In genomic region chr10:60883187-60883586, GRCh38 we compare ENCODE assay signal across 9 cellular contexts.
A peak's percentile ranks its signal among the peaks of the same experiment; 100 is the strongest.
DNase-seq lines count a peak whose midpoint lies in the region; ATAC-seq, FAIRE-seq and TF ChIP-seq lines count a peak whose summit lies in the region.
"Had no signal": no experiment of that assay in that cellular context is flagged by ENCODE, and none has a peak within 500 bp of the region (broad histone marks: within the 10 kb centered on the region; RNA-seq: fewer than 3 reads in every experiment).

No MANE protein-coding gene starts in this region.

- TF ChIP-seq CTCF in WTC11 (IDR thresholded peaks at IDR 0.05) (0 out of 2 replicates have a peak, but pooled peaks have one; percentile 23), kidney epithelial cell (IDR thresholded peaks at IDR 0.05; ENCODE audit: insufficient read depth, low read length, poor library complexity, severe bottlenecking) (peak; percentile 22)

- ATAC-seq in HG03159 (IDR thresholded peaks at IDR 0.05; ENCODE audit: unreplicated experiment) (peak; percentile 73), WTC11 (peak; percentile 86)

- H3K27me3 Mint-ChIP-seq in WTC11 (ENCODE audit: low read depth): no peaks in the 10 kb centered on the region

- H3K27ac Mint-ChIP-seq in WTC11: no peak overlapping the region; the same call in 1 of the 2 replicates
- H3K27ac Mint-ChIP-seq: CD4-positive, CD25-positive, alpha-beta regulatory T cell had no signal

- CTCF ChIA-PET in WTC11 (lab: Charles Lee): interaction anchor here (0.9 to 1.5 kb wide), 6 partner anchors 11 to 307 kb away, joined by 3 to 7 read pairs (median 4); no protein-coding TSS in a partner anchor

- H3K4me3 ChIP-seq in kidney epithelial cell (ENCODE audit: low read depth, low read length): no peak overlapping the region

- no peak for FAIRE-seq in GM12892 (lab: Jason Lieb, UNC)
- FAIRE-seq in frontal cortex (lab: Jason Lieb, UNC): no peak

- POLR2A ChIA-PET in WTC11 (lab: Charles Lee): interaction anchor here (0.6 kb wide), 1 partner anchor 489 kb away, joined by 3 read pairs; no protein-coding TSS in a partner anchor

- H3K9me3 Mint-ChIP-seq in WTC11: peaks cover 4% of the 10 kb centered on the region

- H3K36me3 ChIP-seq in kidney epithelial cell (ENCODE audit: control insufficient read depth, insufficient read depth, low read length): peaks cover 5% of the 10 kb centered on the region

- TF ChIP-seq POLR2A in GM12892 (IDR thresholded peaks at IDR 0.05; ENCODE audit: low read depth, low read length): no peak

- H3K4me1 Mint-ChIP-seq in WTC11: peaks cover 25% of the 10 kb centered on the region
- H3K4me1 Mint-ChIP-seq: CD4-positive, CD25-positive, alpha-beta regulatory T cell had no signal

- H3K36me3 Mint-ChIP-seq in WTC11: peaks cover 16% of the 10 kb centered on the region; the same call in 1 of the 2 replicates
- H3K36me3 Mint-ChIP-seq: CD4-positive, CD25-positive, alpha-beta regulatory T cell had no signal

- H3K4me3 Mint-ChIP-seq in WTC11: no peak overlapping the region
- H3K4me3 Mint-ChIP-seq: CD4-positive, CD25-positive, alpha-beta regulatory T cell had no signal

- DNase-seq in NCI-H82 (lab: John Stamatoyannopoulos, UW) (peak; percentile 53), NCI-H82 treated with DMSO at 0.1 percent for 48 hours (lab: John Stamatoyannopoulos, UW; ENCODE audit: unreplicated experiment) (no peak), WTC11 (ENCODE audit: low spot score) (no peak), kidney epithelial cell (ENCODE audit: low read depth) (no peak), GM12892 (ENCODE audit: insufficient read length) (no peak), frontal cortex (ENCODE audit: low spot score in 2 of 2) (no peak)
- DNase-seq in stimulated activated naive CD4-positive, alpha-beta T cell treated with Interleukin-2 at 50 U/mL for 16 hours (lab: John Stamatoyannopoulos, UW): no peak

- no peaks in the 10 kb centered on the region for H3K27me3 ChIP-seq in kidney epithelial cell (ENCODE audit: control insufficient read depth, insufficient read depth, low read length)

TF ChIP-seq in WTC11, 78 proteins besides CTCF, POLR2A, EP300 and RAD21:
- no peak for TF ChIP-seq KAT7 (CRISPR knock-in tag; IDR thresholded peaks at IDR 0.05; ENCODE audit: borderline replicate concordance)
